In genomic region chr7:150986099-150986512, GRCh38 we compare ENCODE assay signal across 1 cellular context.
TF ChIP-seq lines count a peak whose summit lies in the region.

No MANE protein-coding gene starts in this region.

TF ChIP-seq in GM12878, 131 proteins besides CTCF, POLR2A, EP300 and RAD21:
- TF ChIP-seq SMC3 (IDR thresholded peaks at IDR 0.05; ENCODE audit: borderline replicate concordance, low read length) (peak; percentile 69), ZNF207 (IDR thresholded peaks at IDR 0.05; ENCODE audit: borderline replicate concordance) (no peak)
